Comparison of ENCODE assay signal across 1 cellular context in the genomic region with DNA sequence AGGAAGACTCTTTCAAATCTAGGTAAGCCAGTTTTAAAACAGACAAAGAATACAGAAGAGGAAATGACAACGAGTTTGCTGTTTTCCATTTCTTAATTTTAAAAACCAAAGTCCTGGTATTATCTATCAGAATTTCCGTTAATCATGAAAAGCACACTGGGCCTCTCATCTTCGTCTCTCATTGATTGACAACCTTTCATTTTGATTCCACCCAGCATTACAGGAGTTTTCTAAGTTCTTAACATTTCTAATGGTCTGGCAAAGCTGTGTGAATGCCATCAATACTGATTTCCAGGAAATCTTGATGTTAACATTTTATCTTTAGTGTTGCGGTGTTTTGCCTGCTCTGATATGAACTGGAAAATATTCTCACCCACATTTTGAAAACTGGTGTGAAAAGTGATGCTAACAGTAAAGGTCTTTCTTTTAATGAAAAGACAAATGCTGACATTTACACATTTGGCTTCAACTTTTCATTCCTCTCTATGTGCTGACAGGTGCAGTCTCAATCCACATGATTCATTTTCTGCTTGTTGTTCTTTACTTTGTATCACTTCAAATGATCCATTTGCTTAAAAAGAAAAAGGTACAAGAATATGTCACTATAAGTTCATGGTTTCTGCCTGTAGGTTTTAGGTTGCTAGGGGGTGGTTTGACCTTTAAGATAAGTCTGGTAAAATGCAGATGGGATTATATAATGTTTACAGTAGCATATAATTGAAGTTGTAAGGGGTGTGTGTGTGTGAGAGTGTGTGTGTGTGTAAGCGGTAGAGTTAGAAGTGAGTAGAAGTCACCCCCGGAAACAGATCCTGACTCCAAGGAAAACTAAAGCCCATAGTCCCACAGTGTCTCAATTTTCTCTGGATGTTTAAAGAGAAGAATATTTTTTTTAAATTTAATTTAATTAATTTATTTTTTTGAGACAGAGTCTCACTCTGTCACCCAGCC.
TF ChIP-seq lines count a peak whose summit lies in the region.

No MANE protein-coding gene starts in this region.

TF ChIP-seq in HepG2, 621 proteins besides CTCF, POLR2A, EP300 and RAD21:
- TF ChIP-seq KLF9 (CRISPR knock-in tag; IDR thresholded peaks at IDR 0.05; ENCODE audit: low read depth) (no peak), ZNF660 (CRISPR knock-in tag; IDR thresholded peaks at IDR 0.05; ENCODE audit: borderline replicate concordance, low read depth) (no peak), ZNF552 (CRISPR knock-in tag; IDR thresholded peaks at IDR 0.05; ENCODE audit: borderline replicate concordance) (no peak), MAFF (IDR thresholded peaks at IDR 0.05; ENCODE audit: low read depth, low read length) (0 out of 2 replicates have a peak, but pooled peaks have one; percentile 28), MAFK (conservative IDR thresholded peaks at IDR 0.05 in 1 of 2, IDR thresholded peaks at IDR 0.05 in 1 of 2; ENCODE audit: low read length in 2 of 2) (peak in 1 of 2 experiments; percentile 48; a peak in 2 of 4 replicates)
